14 cellular contexts compared by ENCODE assay signal in the genomic region with DNA sequence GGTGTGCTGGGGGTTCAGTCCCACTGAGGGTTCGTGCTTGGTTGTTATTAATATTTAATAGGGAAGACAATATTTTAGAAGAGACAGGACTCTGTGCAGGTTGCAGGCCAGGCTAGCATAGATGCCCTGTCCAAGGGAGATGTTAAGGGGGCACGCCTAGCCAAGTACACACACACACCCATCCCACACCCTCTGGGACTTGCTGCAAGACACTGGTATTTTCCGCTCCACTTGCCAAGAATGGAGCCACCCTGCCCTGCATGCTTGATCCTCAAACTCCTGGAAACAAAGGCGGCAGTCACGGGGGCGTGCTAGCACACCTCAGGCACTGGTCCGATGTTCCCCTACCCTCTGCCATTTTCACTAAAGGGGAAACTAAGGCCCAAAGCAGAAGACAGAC.
DNase-seq lines count a peak whose midpoint lies in the region; ATAC-seq lines count a peak whose summit lies in the region.
"Had no signal": no experiment of that assay in that cellular context is flagged by ENCODE, and none has a peak within 500 bp of the region (broad histone marks: within the 10 kb centered on the region; RNA-seq: fewer than 3 reads in every experiment).

No MANE protein-coding gene starts in this region.

- H3K36me3 ChIP-seq in BLaER1: peaks cover 15% of the 10 kb centered on the region
- H3K36me3 ChIP-seq in trophoblast cell (ENCODE audit: control insufficient read depth in 1 of 2, insufficient read depth in 2 of 2, low read length in 2 of 2): peaks cover 4 to 6% of the 10 kb centered on the region in 2 experiments

- H3K79me1 ChIP-seq in trophoblast cell (ENCODE audit: low read length): no peaks in the 10 kb centered on the region

- no peak overlapping the region for H3K4ac ChIP-seq in trophoblast cell (ENCODE audit: low read depth, low read length)

- H3K9ac ChIP-seq in BLaER1 (no peak overlapping the region), trophoblast cell (ENCODE audit: low read length) (no peak overlapping the region)

- no peaks in the 10 kb centered on the region for H3K27me3 Mint-ChIP-seq in T-helper 17 cell
- H3K27me3 Mint-ChIP-seq: activated B cell treated with CpG ODN at 0.5 μM for 24 hours had no signal

- H3K27ac ChIP-seq in BLaER1 (peak overlapping the region; percentile 20; the same call in 1 of the 2 replicates), trophoblast cell (ENCODE audit: low read depth, low read length) (no peak overlapping the region)
- H3K27ac ChIP-seq: PC-9 had no signal

- intact Hi-C loops in left cardiac atrium (cut with DNase I): no loop called here

- ATAC-seq in T-helper 17 cell (no peak), left cardiac atrium (peak; percentile 38 to 58), HG02973 (IDR thresholded peaks at IDR 0.05; ENCODE audit: unreplicated experiment) (no peak)

- H3K4me2 ChIP-seq in BLaER1 (peak overlapping the region; percentile 62), trophoblast cell (ENCODE audit: low read length) (no peak overlapping the region)
- H3K4me2 ChIP-seq: PC-9 had no signal

- H4K12ac ChIP-seq in trophoblast cell (ENCODE audit: low read depth, low read length): no peak overlapping the region

- DNase-seq in T-helper 17 cell: no peak
- peak; percentile 62 for DNase-seq in left cardiac atrium
- no peak for DNase-seq in trophoblast cell
- DNase-seq in NCI-H2171 treated with DMSO at 0.1 percent for 48 hours (lab: John Stamatoyannopoulos, UW): no peak
- DNase-seq in mesenteric fat pad (ENCODE audit: low spot score): no peak
- DNase-seq in stimulated activated CD8-positive, alpha-beta memory T cell treated with anti-CD3 and anti-CD28 coated beads, Interleukin-4, amount 100 ng/mL, for 48 hours: no peak
- DNase-seq: activated B cell treated with CpG ODN at 0.5 μM for 24 hours; activated naive CD4-positive, alpha-beta T cell; effector memory CD4-positive, alpha-beta T cell; NCI-H1930; PC-9 had no signal

- no peak overlapping the region for H2AK5ac ChIP-seq in trophoblast cell (ENCODE audit: low read length)

- H3K4me1 ChIP-seq in BLaER1 (peaks cover 50% of the 10 kb centered on the region), trophoblast cell (ENCODE audit: control insufficient read depth in 1 of 2, insufficient read depth in 2 of 2, low read length in 2 of 2) (peaks cover 9% of the 10 kb centered on the region in 2 experiments)

- H3K14ac ChIP-seq in trophoblast cell (ENCODE audit: low read length): no peak overlapping the region

- H2BK5ac ChIP-seq in trophoblast cell (ENCODE audit: low read depth, low read length, poor library complexity): no peak overlapping the region

- no peaks in the 10 kb centered on the region for H3K27me3 ChIP-seq in BLaER1
- no peaks in the 10 kb centered on the region for H3K27me3 ChIP-seq in trophoblast cell (ENCODE audit: insufficient read depth, low read length)

- H3K79me2 ChIP-seq in trophoblast cell (ENCODE audit: control insufficient read depth, insufficient read depth, low read length, poor library complexity): peaks cover 15% of the 10 kb centered on the region

- no peak overlapping the region for H2BK12ac ChIP-seq in trophoblast cell (ENCODE audit: low read length)

- H3K9me3 ChIP-seq in BLaER1: no peaks in the 10 kb centered on the region
- no peaks in the 10 kb centered on the region for H3K9me3 ChIP-seq in T-helper 17 cell (ENCODE audit: control insufficient read depth, low read length, poor library complexity, severe bottlenecking)
- H3K9me3 ChIP-seq in trophoblast cell (ENCODE audit: insufficient read depth, low read depth, low read length): peaks cover 1% of the 10 kb centered on the region

- H3K4me3 ChIP-seq in BLaER1 (no peak overlapping the region), trophoblast cell (ENCODE audit: low read depth, low read length) (no peak overlapping the region)
- H3K4me3 ChIP-seq: PC-9, skin epidermis had no signal

- no peak overlapping the region for H3K4me3 Mint-ChIP-seq in T-helper 17 cell
- H3K4me3 Mint-ChIP-seq: activated B cell treated with CpG ODN at 0.5 μM for 24 hours had no signal

- no peak overlapping the region for H4K8ac ChIP-seq in trophoblast cell (ENCODE audit: low read depth, low read length)

- no peak overlapping the region for H4K91ac ChIP-seq in trophoblast cell (ENCODE audit: low read depth, low read length)

- peaks cover 57% of the 10 kb centered on the region for H3K4me1 Mint-ChIP-seq in T-helper 17 cell

- H3K36me3 Mint-ChIP-seq in T-helper 17 cell (ENCODE audit: low read depth): peaks cover 2% of the 10 kb centered on the region

- no peak overlapping the region for H3K23ac ChIP-seq in trophoblast cell (ENCODE audit: low read length)

- H2BK120ac ChIP-seq in trophoblast cell (ENCODE audit: insufficient read depth, low read length, poor library complexity): no peak overlapping the region

- no CpG with 5 or more reads among the region's 7 CpGs for WGBS in trophoblast cell (ENCODE audit: extremely low coverage, insufficient coverage, insufficient read length)

- H3K18ac ChIP-seq in trophoblast cell (ENCODE audit: low read length): no peak overlapping the region

- H3K27ac Mint-ChIP-seq in T-helper 17 cell: peak overlapping the region; percentile 91
- H3K27ac Mint-ChIP-seq: activated B cell treated with CpG ODN at 0.5 μM for 24 hours had no signal

- peaks cover 100% of the 10 kb centered on the region for H4K20me1 ChIP-seq in BLaER1

- H2AFZ ChIP-seq in trophoblast cell (ENCODE audit: insufficient read depth, low read length, poor library complexity): peak overlapping the region; percentile 44
- H2AFZ ChIP-seq: PC-9 had no signal

Comparison
In these comparisons a context has a peak if more than half of its experiments do, and no peak if none do; other contexts are left out.
1. ATAC-seq: peak in left cardiac atrium (2 of 2); none in T-helper 17 cell (single experiment) and HG02973 (single experiment).